Comparison of ENCODE assay signal across 12 cellular contexts in the genomic region with DNA sequence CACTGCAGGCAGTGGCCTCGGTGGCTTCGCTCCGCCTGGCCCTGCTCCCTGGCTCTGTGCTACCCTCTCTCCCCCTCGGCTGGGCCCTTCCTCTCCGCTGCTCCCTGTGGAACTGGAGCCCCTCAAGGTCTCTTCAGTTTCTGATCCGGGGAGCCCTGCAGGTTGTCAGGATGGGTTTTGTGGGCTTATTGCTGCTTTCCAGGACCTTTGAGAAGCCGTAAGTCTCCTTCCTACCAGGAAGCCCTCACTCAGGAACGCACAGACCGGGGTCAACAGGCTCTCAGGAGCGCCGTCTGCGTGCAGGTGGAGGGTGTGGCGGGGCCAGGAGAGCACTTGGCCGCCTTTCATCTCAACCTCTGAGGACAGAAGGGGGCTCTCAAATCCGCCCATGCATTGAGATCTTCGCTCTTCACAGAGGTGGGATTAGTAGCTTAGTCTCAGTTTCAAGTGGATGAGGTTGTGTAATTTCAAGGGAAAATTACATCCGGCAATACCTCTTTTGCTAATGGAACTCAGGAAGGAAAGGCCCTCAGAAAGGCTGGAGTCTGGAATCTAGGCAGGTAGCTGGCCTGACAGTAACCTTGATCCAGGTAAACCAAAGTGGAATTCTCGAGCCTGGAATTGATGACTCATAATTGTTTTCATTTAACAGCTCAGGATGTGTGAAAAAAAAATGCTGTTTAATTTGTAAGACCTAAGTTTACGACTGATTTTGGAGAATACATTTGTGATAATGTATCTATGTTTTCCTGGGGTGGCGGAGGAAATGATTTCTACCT.
DNase-seq lines count a peak whose midpoint lies in the region; ATAC-seq and TF ChIP-seq lines count a peak whose summit lies in the region.
"Had no signal": no experiment of that assay in that cellular context is flagged by ENCODE, and none has a peak within 500 bp of the region (broad histone marks: within the 10 kb centered on the region; RNA-seq: fewer than 3 reads in every experiment).

No MANE protein-coding gene starts in this region.

- no peak for DNase-seq in cardiac muscle cell (ENCODE audit: low read depth in 1 of 2, low spot score in 1 of 2)
- DNase-seq in Right ventricle myocardium inferior (ENCODE audit: missing footprints) = no peak
- peak; percentile 82 for DNase-seq in NCI-H2029 treated with DMSO at 0.1 percent for 48 hours (lab: John Stamatoyannopoulos, UW)
- peak; percentile 21 for DNase-seq in epithelial cell of esophagus (ENCODE audit: low read depth)
- DNase-seq in NCI-H1436 treated with DMSO at 0.1 percent for 48 hours (lab: John Stamatoyannopoulos, UW) = no peak
- DNase-seq in stimulated activated CD4-positive, alpha-beta T cell treated with anti-CD3 and anti-CD28 coated beads, Interleukin-15, amount 100 ng/mL, for 24 hours = no peak
- no peak for DNase-seq in cortex of kidney (lab: John Stamatoyannopoulos, UW)
- DNase-seq: activated naive CD8-positive, alpha-beta T cell treated with anti-CD3 and anti-CD28 coated beads, Interleukin-2, amount 10 ng/mL, durations not matched to agents 7 days and 5 days; hypothalamus; NCI-H1436 had no signal

- H3K4me3 ChIP-seq in cardiac muscle cell = no peak overlapping the region
- no peak overlapping the region for H3K4me3 ChIP-seq in epithelial cell of esophagus (ENCODE audit: low read length)
- H3K4me3 ChIP-seq in thymus (ENCODE audit: low read length) = no peak overlapping the region

- intact Hi-C loops in Right ventricle myocardium inferior (cut with DNase I) = no loop called here

- TF ChIP-seq CTCF in cardiac muscle cell (IDR thresholded peaks at IDR 0.05; ENCODE audit: low read depth, low read length) (no peak), epithelial cell of esophagus (IDR thresholded peaks at IDR 0.05; ENCODE audit: insufficient read depth, low read depth, low read length, missing control alignments) (no peak)

- WGBS in thymus = 93% methylated on average over 20 of the region's 20 CpGs

- H3K4me1 ChIP-seq in cardiac muscle cell (ENCODE audit: low read depth) (peaks cover 14% of the 10 kb centered on the region), thymus (ENCODE audit: control insufficient read depth, insufficient read depth, low read length) (no peaks in the 10 kb centered on the region)
- H3K4me1 ChIP-seq: parathyroid adenoma had no signal

- H3K27ac ChIP-seq in cardiac muscle cell (peak overlapping the region; percentile 75), thymus (ENCODE audit: low read depth) (peak overlapping the region; percentile 25)
- H3K27ac ChIP-seq: parathyroid adenoma had no signal

- H3K27me3 ChIP-seq in cardiac muscle cell = no peaks in the 10 kb centered on the region
- H3K27me3 ChIP-seq in thymus (ENCODE audit: control insufficient read depth, insufficient read depth) = no peaks in the 10 kb centered on the region

- no peaks in the 10 kb centered on the region for H3K9me3 ChIP-seq in cardiac muscle cell (ENCODE audit: low read depth)
- H3K9me3 ChIP-seq in thymus (ENCODE audit: control insufficient read depth) = no peaks in the 10 kb centered on the region

- H3K36me3 ChIP-seq in cardiac muscle cell = no peaks in the 10 kb centered on the region
- H3K36me3 ChIP-seq in thymus (ENCODE audit: control insufficient read depth, insufficient read depth) = no peaks in the 10 kb centered on the region

- ATAC-seq in Right ventricle myocardium inferior = no peak

Comparison
In these comparisons a context has a peak if more than half of its experiments do, and no peak if none do; other contexts are left out.
1. DNase-seq: peak in NCI-H2029 treated with DMSO at 0.1 percent for 48 hours (single experiment) and epithelial cell of esophagus (single experiment); none in cardiac muscle cell (0 of 2), Right ventricle myocardium inferior (single experiment), NCI-H1436 treated with DMSO at 0.1 percent for 48 hours (single experiment), stimulated activated CD4-positive, alpha-beta T cell treated with anti-CD3 and anti-CD28 coated beads, Interleukin-15, amount 100 ng/mL, for 24 hours (single experiment) and cortex of kidney (single experiment).